In genomic region chr6:95577317-95578105, GRCh38 we compare ENCODE assay signal across 8 cellular contexts. TPM values are rescaled to one million over a fixed set of nuclear protein-coding genes. Genes with fewer than 3 reads are reported as not detected.
DNase-seq lines count a peak whose midpoint lies in the region; ATAC-seq and TF ChIP-seq lines count a peak whose summit lies in the region.

TSS of gene MANEA (plus strand) at chr6:95577535. CDS start at chr6:95586440, 8,905 bp downstream.

- no peaks in the 10 kb centered on the region for H4K20me1 ChIP-seq in DOHH2 (ENCODE audit: control insufficient read depth, insufficient read depth, low read depth, low read length)
- no peaks in the 10 kb centered on the region for H4K20me1 ChIP-seq in GM23248 (ENCODE audit: insufficient read depth)
- 0 out of 2 replicates have a peak, but pooled peaks cover 5% of the 10 kb centered on the region for H4K20me1 ChIP-seq in Karpas-422 (ENCODE audit: insufficient read depth, low read depth, low read length)
- no peaks in the 10 kb centered on the region for H4K20me1 ChIP-seq in fibroblast of lung (ENCODE audit: control insufficient read depth, extremely low read depth, insufficient read depth, low read length)

- in situ Hi-C loops in GM23248 (cut with MboI): no loop called here

- intact Hi-C loops in activated T-helper 1 cell treated with anti-CD3 and anti-CD28 coated beads, Interleukin-12 subunit alpha, Interleukin-12 subunit beta, Interleukin-2, Interleukin-4 antibody, amounts not matched to agents 30 ng/mL and 10 ng/mL and 1 ng/mL, durations not matched to agents 14 hours and 24 hours and 36 hours (cut with micrococcal nuclease): loop anchor here (1.0 to 5.0 kb wide), 5 partner anchors 11 to 1706 kb away; partner anchors contain the start of genes GPR63, MMS22L and UFL1

- WGBS in GM23248 (ENCODE audit: low coverage in 1 of 2, low lambda C conversion rate in 2 of 2, missing lambda C conversion rate in 2 of 2), 2 experiments: 0 to 2% methylated on average over 66 to 70 of the region's 70 CpGs

- peaks cover 11% of the 10 kb centered on the region for H3K36me3 Mint-ChIP-seq in activated T-helper 1 cell treated with anti-CD3 and anti-CD28 coated beads, Interleukin-12 subunit alpha, Interleukin-12 subunit beta, Interleukin-2, Interleukin-4 antibody, amounts not matched to agents 30 ng/mL and 10 ng/mL and 1 ng/mL, durations not matched to agents 14 hours and 24 hours and 36 hours (ENCODE audit: low read depth)
- H3K36me3 Mint-ChIP-seq in naive thymus-derived CD8-positive, alpha-beta T cell: peaks cover 0 to 3% (median 0%) of the 10 kb centered on the region in 3 donors
- H3K36me3 Mint-ChIP-seq in stimulated activated naive B cell treated with anti-CD40 and anti-IgM and Interleukin-4, amounts not matched to agents 10 μg/mL and 1 μg/mL and 100 μg/mL, for 72 hours: peaks cover 2 to 3% of the 10 kb centered on the region in 2 donors

- peaks cover 1% of the 10 kb centered on the region for H3K27me3 Mint-ChIP-seq in activated T-helper 1 cell treated with anti-CD3 and anti-CD28 coated beads, Interleukin-12 subunit alpha, Interleukin-12 subunit beta, Interleukin-2, Interleukin-4 antibody, amounts not matched to agents 30 ng/mL and 10 ng/mL and 1 ng/mL, durations not matched to agents 14 hours and 24 hours and 36 hours (ENCODE audit: insufficient read depth)
- no peaks in the 10 kb centered on the region for H3K27me3 Mint-ChIP-seq in naive thymus-derived CD8-positive, alpha-beta T cell
- H3K27me3 Mint-ChIP-seq in stimulated activated naive B cell treated with anti-CD40 and anti-IgM and Interleukin-4, amounts not matched to agents 10 μg/mL and 1 μg/mL and 100 μg/mL, for 72 hours: no peaks in the 10 kb centered on the region

- H3K4me2 ChIP-seq in DOHH2 (ENCODE audit: low read length) (peak within 1 kb of the TSS; percentile 84), GM23248 (ENCODE audit: unreplicated experiment) (peak within 1 kb of the TSS; percentile 96), Karpas-422 (ENCODE audit: low read depth, low read length, poor library complexity, severe bottlenecking) (peak within 1 kb of the TSS; percentile 99), fibroblast of lung (ENCODE audit: extremely low read depth, insufficient read depth, low read length) (peak within 1 kb of the TSS; percentile 99)

- H3K4me1 Mint-ChIP-seq in activated T-helper 1 cell treated with anti-CD3 and anti-CD28 coated beads, Interleukin-12 subunit alpha, Interleukin-12 subunit beta, Interleukin-2, Interleukin-4 antibody, amounts not matched to agents 30 ng/mL and 10 ng/mL and 1 ng/mL, durations not matched to agents 14 hours and 24 hours and 36 hours (ENCODE audit: low read depth): peaks cover 46% of the 10 kb centered on the region
- H3K4me1 Mint-ChIP-seq in naive thymus-derived CD8-positive, alpha-beta T cell: peaks cover 19 to 65% (median 45%) of the 10 kb centered on the region in 4 donors
- peaks cover 8 to 26% of the 10 kb centered on the region in 2 donors for H3K4me1 Mint-ChIP-seq in stimulated activated naive B cell treated with anti-CD40 and anti-IgM and Interleukin-4, amounts not matched to agents 10 μg/mL and 1 μg/mL and 100 μg/mL, for 72 hours

- H3K4me1 ChIP-seq in DOHH2 (ENCODE audit: control insufficient read depth, low read length) (peaks cover 28% of the 10 kb centered on the region), GM23248 (ENCODE audit: insufficient read depth) (peaks cover 26% of the 10 kb centered on the region), Karpas-422 (ENCODE audit: low read length) (peaks cover 32% of the 10 kb centered on the region), fibroblast of lung (ENCODE audit: control insufficient read depth, extremely low read depth, insufficient read depth, low read length) (peaks cover 2% of the 10 kb centered on the region)

- ATAC-seq in naive thymus-derived CD8-positive, alpha-beta T cell: peak; percentile 80 to 84
- peak; percentile 90 to 93 for ATAC-seq in stimulated activated naive B cell treated with anti-CD40 and anti-IgM and Interleukin-4, amounts not matched to agents 10 μg/mL and 1 μg/mL and 100 μg/mL, for 72 hours (replicated peaks)

- H3K79me2 ChIP-seq in DOHH2 (ENCODE audit: control insufficient read depth, low read length): peaks cover 77% of the 10 kb centered on the region
- H3K79me2 ChIP-seq in GM23248 (ENCODE audit: insufficient read depth): peaks cover 52% of the 10 kb centered on the region
- H3K79me2 ChIP-seq in Karpas-422 (ENCODE audit: low read length): peaks cover 82% of the 10 kb centered on the region
- H3K79me2 ChIP-seq in fibroblast of lung (ENCODE audit: control insufficient read depth, insufficient read depth, low read length): peaks cover 21% of the 10 kb centered on the region

- TF ChIP-seq CTCF in DOHH2 (IDR thresholded peaks at IDR 0.05; ENCODE audit: low read depth, low read length, poor library complexity, severe bottlenecking): no peak
- TF ChIP-seq CTCF in fibroblast of lung (conservative IDR thresholded peaks at IDR 0.05 in 1 of 2, IDR thresholded peaks at IDR 0.05 in 1 of 2; ENCODE audit: low read depth in 1 of 2, low read length in 2 of 2): no peak

- H3K9me3 ChIP-seq in DOHH2 (ENCODE audit: control insufficient read depth, insufficient read depth, low read length) (no peaks in the 10 kb centered on the region), GM23248 (ENCODE audit: low read depth) (no peaks in the 10 kb centered on the region), Karpas-422 (ENCODE audit: low read length) (0 out of 2 replicates have a peak, but pooled peaks cover 2% of the 10 kb centered on the region), fibroblast of lung (ENCODE audit: control insufficient read depth, insufficient read depth, low read depth, low read length) (no peaks in the 10 kb centered on the region)

- H3K27ac ChIP-seq in DOHH2 (ENCODE audit: low read depth, low read length): peak within 1 kb of the TSS; percentile 93
- H3K27ac ChIP-seq in GM23248: peak within 1 kb of the TSS; percentile 92
- peak within 1 kb of the TSS; percentile 96 for H3K27ac ChIP-seq in Karpas-422 (ENCODE audit: low read length)
- H3K27ac ChIP-seq in fibroblast of lung (ENCODE audit: insufficient read depth, low read length): peak within 1 kb of the TSS; percentile 97

- H3K9me2 ChIP-seq in DOHH2 (replicated peaks; ENCODE audit: control insufficient read depth, low read length) (no peaks in the 10 kb centered on the region), GM23248 (ENCODE audit: insufficient read depth) (no peaks in the 10 kb centered on the region), Karpas-422 (replicated peaks; ENCODE audit: insufficient read depth, low read length) (no peaks in the 10 kb centered on the region)

- DNase-seq in GM23248 (peak; percentile 92), Karpas-422 (peak; percentile 95), RPMI7951 (ENCODE audit: low read depth) (peak; percentile 87), fibroblast of lung (ENCODE audit: low read depth in 2 of 2) (peak; percentile 87 to 92)
- peak; percentile 77 for DNase-seq in activated T-helper 1 cell treated with anti-CD3 and anti-CD28 coated beads, Interleukin-12 subunit alpha, Interleukin-12 subunit beta, Interleukin-2, Interleukin-4 antibody, amounts not matched to agents 30 ng/mL and 10 ng/mL and 1 ng/mL, durations not matched to agents 14 hours and 24 hours and 36 hours (ENCODE audit: low spot score)
- DNase-seq in naive thymus-derived CD8-positive, alpha-beta T cell: peak; percentile 75 to 89 (median 80)
- DNase-seq in stimulated activated naive B cell treated with anti-CD40 and anti-IgM and Interleukin-4, amounts not matched to agents 10 μg/mL and 1 μg/mL and 100 μg/mL, for 72 hours: peak; percentile 73

- POLR2A ChIA-PET in naive thymus-derived CD8-positive, alpha-beta T cell (lab: Charles Lee): interaction anchor here (1.0 to 2.4 kb wide), 4 partner anchors 11 to 1347 kb away, joined by 3 to 6 read pairs (median 3); partner anchors contain the start of genes KLHL32 and UFL1

- peaks cover 17% of the 10 kb centered on the region for H3K36me3 ChIP-seq in DOHH2 (ENCODE audit: control insufficient read depth, low read length)
- no peaks in the 10 kb centered on the region for H3K36me3 ChIP-seq in GM23248 (ENCODE audit: low read depth)
- H3K36me3 ChIP-seq in Karpas-422 (ENCODE audit: insufficient read depth, low read length): peaks cover 10% of the 10 kb centered on the region; the same call in 1 of the 2 replicates
- H3K36me3 ChIP-seq in fibroblast of lung (ENCODE audit: control insufficient read depth, insufficient read depth, low read length): no peaks in the 10 kb centered on the region

- H3K4me3 ChIP-seq in DOHH2 (ENCODE audit: low read length) (peak within 1 kb of the TSS; percentile 88), GM23248 (peak within 1 kb of the TSS; percentile 92), Karpas-422 (ENCODE audit: low read length) (peak within 1 kb of the TSS; percentile 98), fibroblast of lung (replicated peaks in 1 of 4; ENCODE audit: control extremely low read depth in 1 of 4, insufficient read depth in 1 of 4, low read depth in 3 of 4, low read length in 4 of 4) (peak within 1 kb of the TSS; percentile 41 to 93 (median 86))

- H2AFZ ChIP-seq in GM23248 (peak within 1 kb of the TSS; percentile 100), Karpas-422 (ENCODE audit: low read length) (peak within 1 kb of the TSS; percentile 82), fibroblast of lung (ENCODE audit: low read length) (peak within 1 kb of the TSS; percentile 95)

- H3K27ac Mint-ChIP-seq in activated T-helper 1 cell treated with anti-CD3 and anti-CD28 coated beads, Interleukin-12 subunit alpha, Interleukin-12 subunit beta, Interleukin-2, Interleukin-4 antibody, amounts not matched to agents 30 ng/mL and 10 ng/mL and 1 ng/mL, durations not matched to agents 14 hours and 24 hours and 36 hours: peak within 1 kb of the TSS; percentile 98
- peak within 1 kb of the TSS; percentile 95 to 99 (median 99) for H3K27ac Mint-ChIP-seq in naive thymus-derived CD8-positive, alpha-beta T cell
- peak within 1 kb of the TSS; percentile 97 for H3K27ac Mint-ChIP-seq in stimulated activated naive B cell treated with anti-CD40 and anti-IgM and Interleukin-4, amounts not matched to agents 10 μg/mL and 1 μg/mL and 100 μg/mL, for 72 hours

- peak within 1 kb of the TSS; percentile 91 for H3K4me3 Mint-ChIP-seq in activated T-helper 1 cell treated with anti-CD3 and anti-CD28 coated beads, Interleukin-12 subunit alpha, Interleukin-12 subunit beta, Interleukin-2, Interleukin-4 antibody, amounts not matched to agents 30 ng/mL and 10 ng/mL and 1 ng/mL, durations not matched to agents 14 hours and 24 hours and 36 hours
- H3K4me3 Mint-ChIP-seq in naive thymus-derived CD8-positive, alpha-beta T cell: peak within 1 kb of the TSS; percentile 87 to 99 (median 96)
- peak within 1 kb of the TSS; percentile 94 to 99 for H3K4me3 Mint-ChIP-seq in stimulated activated naive B cell treated with anti-CD40 and anti-IgM and Interleukin-4, amounts not matched to agents 10 μg/mL and 1 μg/mL and 100 μg/mL, for 72 hours

- H3K9ac ChIP-seq in GM23248 (peak within 1 kb of the TSS; percentile 94), Karpas-422 (ENCODE audit: low read length) (peak within 1 kb of the TSS; percentile 93), fibroblast of lung (ENCODE audit: insufficient read depth, low read length) (peak within 1 kb of the TSS; percentile 79)

- H3K27me3 ChIP-seq in DOHH2 (ENCODE audit: control insufficient read depth, low read length): no peaks in the 10 kb centered on the region
- no peaks in the 10 kb centered on the region for H3K27me3 ChIP-seq in GM23248 (replicated peaks; ENCODE audit: insufficient read depth)
- H3K27me3 ChIP-seq in Karpas-422 (ENCODE audit: low read length): no peaks in the 10 kb centered on the region
- H3K27me3 ChIP-seq in fibroblast of lung (ENCODE audit: control insufficient read depth, insufficient read depth, low read length): no peaks in the 10 kb centered on the region

- peaks cover under 1% of the 10 kb centered on the region for H3K9me3 Mint-ChIP-seq in activated T-helper 1 cell treated with anti-CD3 and anti-CD28 coated beads, Interleukin-12 subunit alpha, Interleukin-12 subunit beta, Interleukin-2, Interleukin-4 antibody, amounts not matched to agents 30 ng/mL and 10 ng/mL and 1 ng/mL, durations not matched to agents 14 hours and 24 hours and 36 hours
- H3K9me3 Mint-ChIP-seq in naive thymus-derived CD8-positive, alpha-beta T cell: no peaks in the 10 kb centered on the region
- no peaks in the 10 kb centered on the region for H3K9me3 Mint-ChIP-seq in stimulated activated naive B cell treated with anti-CD40 and anti-IgM and Interleukin-4, amounts not matched to agents 10 μg/mL and 1 μg/mL and 100 μg/mL, for 72 hours

- H3F3A ChIP-seq in DOHH2 (ENCODE audit: control insufficient read depth, insufficient read depth): peaks cover 6% of the 10 kb centered on the region
- peaks cover 14% of the 10 kb centered on the region; the same call in 1 of the 2 replicates for H3F3A ChIP-seq in GM23248 (ENCODE audit: insufficient read depth)

RNA-seq across cellular contexts. Expression of gene MANEA, which starts in this region (rescaled TPM):
- total RNA-seq in GM23248 (2014; rRNA removed; shearing (Covaris generic)): 13.0 and 16.5 TPM in 2 replicates
- polyA plus RNA-seq in GM23248 (2016; fragmentation: Nextera tagmentation; extraction: Ambion mirVana) (12.3 TPM in 2 replicates), fibroblast of lung (15.2 and 16.8 TPM in 2 replicates)
- 5.2 and 33.4 TPM in 2 replicates for total RNA-seq in Karpas-422 (2014; rRNA removed; shearing (Covaris generic); ENCODE audit: low replicate concordance)
- total RNA-seq in RPMI7951 (2014; rRNA removed; shearing (Covaris generic)): 34.3 and 47.2 TPM in 2 replicates
- total RNA-seq in activated T-helper 1 cell treated with anti-CD3 and anti-CD28 coated beads, Interleukin-12 subunit alpha, Interleukin-12 subunit beta, Interleukin-2, Interleukin-4 antibody, amounts not matched to agents 30 ng/mL and 10 ng/mL and 1 ng/mL, durations not matched to agents 14 hours and 24 hours and 36 hours: 23.1 and 26.8 TPM in 2 replicates
- 7.7 and 10.9 TPM in 2 replicates for total RNA-seq in fibroblast of lung
- polyA plus RNA-seq in fibroblast of lung (2012): 7.8 and 8.7 TPM in 2 replicates
- polyA minus RNA-seq in fibroblast of lung (ENCODE audit: low replicate concordance): 0.27 TPM in 1 of 2 replicates, not detected in the other
- 10 to 100 TPM; 11.8 to 13.2 TPM for total RNA-seq in naive thymus-derived CD8-positive, alpha-beta T cell
- polyA plus RNA-seq in naive thymus-derived CD8-positive, alpha-beta T cell: 1 to 10 TPM; 3.4 to 4.5 (median 4.5) TPM

Comparison
In these comparisons a context has a peak if more than half of its experiments do, and no peak if none do; other contexts are left out.
1. Peak in every context shown above with its lines: DNase-seq, ATAC-seq, H3K4me3 ChIP-seq and H3K27ac ChIP-seq.